Comparison of ENCODE assay signal across 8 cellular contexts in genomic region chr10:110502851-110503301, GRCh38. TPM values are rescaled to one million over a fixed set of nuclear protein-coding genes. Genes with fewer than 3 reads are reported as not detected.
DNase-seq lines count a peak whose midpoint lies in the region; ATAC-seq and TF ChIP-seq lines count a peak whose summit lies in the region.

No MANE protein-coding gene starts in this region.

- H4K20me1 ChIP-seq in SU-DHL-6 (ENCODE audit: low read depth, low read length): peaks cover 5% of the 10 kb centered on the region; the same call in 1 of the 2 replicates
- H4K20me1 ChIP-seq in osteoblast (ENCODE audit: insufficient read depth, low read length): peaks cover 16% of the 10 kb centered on the region

- DNase-seq in DMS 273 (lab: John Stamatoyannopoulos, UW; ENCODE audit: unreplicated experiment): peak; percentile 79
- DNase-seq in epithelial cell of prostate (ENCODE audit: low read depth, low spot score): no peak
- peak; percentile 89 for DNase-seq in osteoblast (ENCODE audit: insufficient read length, low spot score, missing footprints)
- DNase-seq in NCI-H187 treated with DMSO at 0.1 percent for 48 hours (lab: John Stamatoyannopoulos, UW): no peak
- DNase-seq in OCI-M2 (lab: John Stamatoyannopoulos, UW; ENCODE audit: unreplicated experiment): no peak

- H3K4me3 ChIP-seq in SU-DHL-6 (ENCODE audit: insufficient read depth, low read length, poor library complexity, severe bottlenecking) (no peak overlapping the region), osteoblast (ENCODE audit: insufficient read depth, low read length) (peak overlapping the region; percentile 17)

- no peaks in the 10 kb centered on the region for H3K9me2 ChIP-seq in SU-DHL-6 (replicated peaks; ENCODE audit: insufficient read depth, low read length)

- H3F3A ChIP-seq in SU-DHL-6 (ENCODE audit: insufficient read depth): no peaks in the 10 kb centered on the region

- peak overlapping the region; percentile 6 for H3K4me2 ChIP-seq in SU-DHL-6 (ENCODE audit: low read depth, low read length, poor library complexity, severe bottlenecking)
- H3K4me2 ChIP-seq in osteoblast (ENCODE audit: insufficient read depth, low read length): peak overlapping the region; percentile 83

- TF ChIP-seq CTCF in SU-DHL-6 (IDR thresholded peaks at IDR 0.05; ENCODE audit: insufficient read depth, low read length, poor library complexity, severe bottlenecking): no peak
- TF ChIP-seq CTCF in osteoblast (IDR thresholded peaks at IDR 0.05; ENCODE audit: extremely low read depth, low read depth, low read length): no peak

- H3K79me2 ChIP-seq in SU-DHL-6 (ENCODE audit: insufficient read depth, low read length) (peaks cover 2% of the 10 kb centered on the region; the same call in 1 of the 2 replicates), osteoblast (ENCODE audit: insufficient read depth, low read length) (peaks cover 97% of the 10 kb centered on the region)

- no peaks in the 10 kb centered on the region for H3K36me3 ChIP-seq in SU-DHL-6 (ENCODE audit: low read length)
- H3K36me3 ChIP-seq in osteoblast (ENCODE audit: insufficient read depth, low read length): peaks cover 32% of the 10 kb centered on the region

- H3K27me3 ChIP-seq in SU-DHL-6 (ENCODE audit: low read length) (no peaks in the 10 kb centered on the region), osteoblast (ENCODE audit: insufficient read depth, low read length) (no peaks in the 10 kb centered on the region)

- H3K27ac ChIP-seq in SU-DHL-6 (ENCODE audit: low read depth, low read length): no peak overlapping the region
- H3K27ac ChIP-seq in epithelial cell of prostate: peak overlapping the region; percentile 96
- H3K27ac ChIP-seq in osteoblast (ENCODE audit: low read depth, low read length): peak overlapping the region; percentile 78

- H3K9me3 ChIP-seq in SU-DHL-6 (ENCODE audit: insufficient read depth, low read length) (no peaks in the 10 kb centered on the region), osteoblast (ENCODE audit: low read depth, low read length) (no peaks in the 10 kb centered on the region)

- H3K4me1 ChIP-seq in osteoblast (ENCODE audit: insufficient read depth, low read length): peaks cover 59% of the 10 kb centered on the region

- H2AFZ ChIP-seq in SU-DHL-6 (ENCODE audit: low read depth, low read length, severe bottlenecking) (no peak overlapping the region), osteoblast (ENCODE audit: low read length) (no peak overlapping the region)

- ATAC-seq in GM19372 (IDR thresholded peaks at IDR 0.05; ENCODE audit: low read depth, unreplicated experiment): peak; percentile 23
- ATAC-seq in HG03442 (IDR thresholded peaks at IDR 0.05; ENCODE audit: unreplicated experiment): peak; percentile 34

- H3K9ac ChIP-seq in SU-DHL-6 (ENCODE audit: low read length): no peak overlapping the region

RNA-seq across cellular contexts. Expression of gene DUSP5, which starts 5.2 kb away (rescaled TPM):
- 8.5 and 10.1 TPM in 2 replicates for total RNA-seq in osteoblast

Comparison
In these comparisons a context has a peak if more than half of its experiments do, and no peak if none do; other contexts are left out.
1. DNase-seq: peak in DMS 273 (single experiment) and osteoblast (single experiment); none in epithelial cell of prostate (single experiment), NCI-H187 treated with DMSO at 0.1 percent for 48 hours (single experiment) and OCI-M2 (single experiment).